1 cellular context compared by ENCODE assay signal in genomic region chr12:56804169-56804568, GRCh38.
TF ChIP-seq lines count a peak whose summit lies in the region.

No MANE protein-coding gene starts in this region.

TF ChIP-seq in SK-N-SH, 30 proteins besides CTCF, POLR2A, EP300 and RAD21:
- TF ChIP-seq FOXJ3 (CRISPR knock-in tag; IDR thresholded peaks at IDR 0.05) (no peak), RFX5 (IDR thresholded peaks at IDR 0.05; ENCODE audit: low read length) (no peak), ELF1 (IDR thresholded peaks at IDR 0.05) (no peak), USF2 (IDR thresholded peaks at IDR 0.05; ENCODE audit: borderline replicate concordance, low read depth, low read length) (no peak)
